Comparison of ENCODE assay signal across 33 cellular contexts in genomic region chr6:63425493-63425892, GRCh38.
"Had no signal": no experiment of that assay in that cellular context is flagged by ENCODE, and none has a peak within 500 bp of the region (broad histone marks: within the 10 kb centered on the region; RNA-seq: fewer than 3 reads in every experiment).

No MANE protein-coding gene starts in this region.

- H3K4me3 ChIP-seq: adrenal gland, ascending aorta, body of pancreas, breast epithelium, cardiac muscle cell had no signal

- H3K27ac ChIP-seq: adrenal gland, ascending aorta, body of pancreas, brain microvascular endothelial cell, breast epithelium, cardiac muscle cell had no signal

- DNase-seq: activated effector memory CD4-positive, alpha-beta T cell treated with anti-CD3 and anti-CD28 coated beads, Interleukin-2, amount 50 U/mL, for 16 hours; activated effector memory CD4-positive, alpha-beta T cell treated with Interleukin-2 at 50 U/mL for 16 hours; activated gamma-delta T cell; activated gamma-delta T cell treated with Interleukin-2 at 50 U/mL for 16 hours; activated naive CD4-positive, alpha-beta T cell; activated naive CD4-positive, alpha-beta T cell treated with anti-CD3 and anti-CD28 coated beads for 36 hours; activated naive CD4-positive, alpha-beta T cell treated with anti-CD3 and anti-CD28 coated beads, Interleukin-2, amount 10 ng/mL, durations not matched to agents 7 days and 5 days; activated naive CD4-positive, alpha-beta T cell treated with anti-CD3 and anti-CD28 coated beads, Interleukin-2, amount 50 U/mL, for 16 hours; activated naive CD4-positive, alpha-beta T cell treated with Interleukin-2 at 50 U/mL for 16 hours; activated naive CD8-positive, alpha-beta T cell treated with anti-CD3 and anti-CD28 coated beads for 36 hours; activated naive CD8-positive, alpha-beta T cell treated with anti-CD3 and anti-CD28 coated beads, Interleukin-2, amount 10 ng/mL, durations not matched to agents 7 days and 5 days; activated naive CD8-positive, alpha-beta T cell treated with anti-CD3 and anti-CD28 coated beads, Interleukin-2, amount 50 U/mL, for 24 hours; activated T-cell treated with anti-CD3 and anti-CD28 coated beads, Interleukin-2, amount 50 U/mL, for 24 hours; activated T-cell treated with anti-CD3 and anti-CD28 coated beads, Interleukin-2, amount 50 U/mL, for 4 hours; activated T-cell treated with anti-CD3 and anti-CD28 coated beads, Interleukin-2, amount 50 U/mL, for 48 hours; activated T-cell treated with anti-CD3 and anti-CD28 coated beads, Interleukin-2, amount 50 U/mL, for 72 hours; adrenal gland; amniotic stem cell; amygdala; anterior cingulate cortex; aorta; body of pancreas; brain microvascular endothelial cell; caudate nucleus; central memory CD4-positive, alpha-beta T cell; cerebellar nuclear complex had no signal

- ATAC-seq: activated naive CD4-positive, alpha-beta T cell treated with anti-CD3 and anti-CD28 coated beads, Interleukin-2, amount 50 U/mL, for 72 hours; activated naive CD8-positive, alpha-beta T cell treated with anti-CD3 and anti-CD28 coated beads, Interleukin-2, amount 50 U/mL, for 24 hours; activated T-cell treated with anti-CD3 and anti-CD28 coated beads, Interleukin-2, amount 50 U/mL, for 4 hours; activated T-cell treated with anti-CD3 and anti-CD28 coated beads, Interleukin-2, amount 50 U/mL, for 72 hours; activated T-helper 17 cell treated with anti-CD3 and anti-CD28 coated beads, Interleukin-2, amount 50 U/mL, for 72 hours; body of pancreas had no signal

- H3K9me3 ChIP-seq: adrenal gland, body of pancreas, breast epithelium had no signal

- H3K27me3 ChIP-seq: adrenal gland, ascending aorta, body of pancreas, brain microvascular endothelial cell, breast epithelium, cardiac muscle cell had no signal

- H3K36me3 ChIP-seq: adrenal gland, ascending aorta, brain microvascular endothelial cell, breast epithelium, cardiac muscle cell had no signal

- FAIRE-seq: astrocyte, bronchial epithelial cell had no signal

- H3K4me1 ChIP-seq: adrenal gland, ascending aorta, breast epithelium had no signal
